Comparison of ENCODE assay signal across 8 cellular contexts in genomic region chr14:61478971-61479473, GRCh38.
DNase-seq lines count a peak whose midpoint lies in the region; ATAC-seq and TF ChIP-seq lines count a peak whose summit lies in the region.

No MANE protein-coding gene starts in this region.

- H3K9me3 ChIP-seq in esophagus muscularis mucosa, result no peaks in the 10 kb centered on the region

- intact Hi-C loops in CD14-positive monocyte (cut with micrococcal nuclease), result loop anchor here (2.0 to 10.0 kb wide), 5 partner anchors 46 to 116 kb away; no protein-coding TSS in a partner anchor
- intact Hi-C loops in esophagus muscularis mucosa (cut with DNase I), result loop anchor here (5.0 to 10.0 kb wide), 2 partner anchors 83 to 216 kb away; partner anchors contain the start of gene HIF1A

- peak overlapping the region; percentile 72 to 99 (median 98) for H3K27ac Mint-ChIP-seq in CD14-positive monocyte

- H3K36me3 ChIP-seq in esophagus muscularis mucosa, result peaks cover 0 to 6% (median 0%) of the 10 kb centered on the region in 4 donors

- H3K4me3 ChIP-seq in HL-60 (replicated peaks; ENCODE audit: insufficient read depth, low read length) (no peak overlapping the region), esophagus muscularis mucosa (no peak overlapping the region)

- TF ChIP-seq EP300 in esophagus muscularis mucosa (IDR thresholded peaks at IDR 0.05), result no peak

- peaks cover 69% of the 10 kb centered on the region for H3K4me1 Mint-ChIP-seq in CD14-positive monocyte

- peaks cover 0 to 3% (median 0%) of the 10 kb centered on the region in 3 donors for H3K27me3 Mint-ChIP-seq in CD14-positive monocyte (ENCODE audit: low read depth in 3 of 3)

- H3K4me3 Mint-ChIP-seq in CD14-positive monocyte, result peak overlapping the region; percentile 32 to 40

- peaks cover 40 to 57% (median 51%) of the 10 kb centered on the region in 4 donors for H3K4me1 ChIP-seq in esophagus muscularis mucosa

- 67% methylated on average over 6 of the region's 6 CpGs for WGBS in esophagus muscularis mucosa

- ATAC-seq in GM19452 (IDR thresholded peaks at IDR 0.05; ENCODE audit: unreplicated experiment), result peak; percentile 47

- H3K27me3 ChIP-seq in HL-60 (ENCODE audit: insufficient read depth, poor library complexity, severe bottlenecking) (no peaks in the 10 kb centered on the region), esophagus muscularis mucosa (no peaks in the 10 kb centered on the region)

- peaks cover 21 to 28% of the 10 kb centered on the region in 2 donors for H3K36me3 Mint-ChIP-seq in CD14-positive monocyte

- DNase-seq in CD14-positive monocyte (ENCODE audit: low spot score), result peak; percentile 60
- no peak for DNase-seq in HL-60 (ENCODE audit: low read depth in 1 of 2, low spot score in 1 of 2)
- DNase-seq in caudate nucleus (lab: John Stamatoyannopoulos, UW), result peak in 3 of 61 donors; percentile 16 to 37 (median 28)
- DNase-seq in substantia nigra (lab: John Stamatoyannopoulos, UW), result peak in 1 of 49 donors; percentile 13
- no peak for DNase-seq in LoVo (ENCODE audit: low spot score)
- DNase-seq in Kasumi-1 (lab: John Stamatoyannopoulos, UW), result no peak
- no peak for DNase-seq in esophagus muscularis mucosa (ENCODE audit: extremely low spot score)

- H3K27ac ChIP-seq in HL-60 (replicated peaks), result peak overlapping the region; percentile 95
- H3K27ac ChIP-seq in caudate nucleus (ENCODE audit: low read depth, low read length), result peak overlapping the region; percentile 82
- peak overlapping the region; percentile 52 for H3K27ac ChIP-seq in substantia nigra (ENCODE audit: low read depth, low read length, poor library complexity, severe bottlenecking)
- peak overlapping the region in 2 of 4 donors; percentile 69 to 76 for H3K27ac ChIP-seq in esophagus muscularis mucosa (replicated peaks in 1 of 4)

- no peaks in the 10 kb centered on the region for H3K9me3 Mint-ChIP-seq in CD14-positive monocyte

- no peak for TF ChIP-seq CTCF in CD14-positive monocyte (IDR thresholded peaks at IDR 0.05)
- no peak for TF ChIP-seq CTCF in HL-60 (IDR thresholded peaks at IDR 0.05; ENCODE audit: insufficient read depth, low read length)
- no peak for TF ChIP-seq CTCF in esophagus muscularis mucosa (IDR thresholded peaks at IDR 0.05)

- no peak for TF ChIP-seq POLR2A in esophagus muscularis mucosa (IDR thresholded peaks at IDR 0.05; ENCODE audit: low read depth)
